7 cellular contexts compared by ENCODE assay signal in the genomic region with DNA sequence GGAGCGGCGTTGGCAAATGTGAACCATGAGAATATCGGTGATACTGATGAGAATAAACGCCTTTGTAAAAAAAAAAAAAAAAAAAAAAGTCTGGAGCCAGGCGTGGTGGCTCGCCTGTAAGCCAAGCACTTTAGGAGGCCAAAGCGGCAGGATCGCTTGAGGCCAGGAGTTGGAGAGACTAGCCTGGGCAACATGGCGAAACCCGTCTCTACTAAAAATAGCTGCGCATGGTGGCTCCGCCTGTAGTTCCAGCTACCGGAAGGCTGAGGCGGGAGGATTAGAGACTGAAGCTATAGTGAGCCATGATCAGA. TPM values are rescaled to one million over a fixed set of nuclear protein-coding genes. Genes with fewer than 3 reads are reported as not detected.
A peak's percentile ranks its signal among the peaks of the same experiment; 100 is the strongest.
DNase-seq lines count a peak whose midpoint lies in the region; ATAC-seq and TF ChIP-seq lines count a peak whose summit lies in the region.

No MANE protein-coding gene starts in this region.

- peak; percentile 23 for ATAC-seq in GM21717 (IDR thresholded peaks at IDR 0.05; ENCODE audit: unreplicated experiment)
- peak; percentile 20 for ATAC-seq in foreskin keratinocyte
- peak; percentile 62 to 63 for ATAC-seq in gastrocnemius medialis
- no peak for ATAC-seq in GM18517 (IDR thresholded peaks at IDR 0.05; ENCODE audit: unreplicated experiment)

- H3K36me3 ChIP-seq in SK-N-SH (replicated peaks in 1 of 2; ENCODE audit: control insufficient read depth in 1 of 2, insufficient read depth in 2 of 2, low read length in 1 of 2) (peaks cover 28 to 42% of the 10 kb centered on the region in 2 experiments), gastrocnemius medialis (peaks cover 0 to under 1% of the 10 kb centered on the region in 2 donors)

- CTCF ChIA-PET in SK-N-SH (lab: Yijun Ruan, JAX): interaction anchor here (1.2 to 1.6 kb wide), 2 partner anchors 64 to 163 kb away, joined by 3 to 6 read pairs; no protein-coding TSS in a partner anchor

- H4K20me1 ChIP-seq in SK-N-SH (ENCODE audit: insufficient read depth): no peaks in the 10 kb centered on the region

- peak overlapping the region; percentile 84 for H3K9ac ChIP-seq in SK-N-SH

- H3K4me2 ChIP-seq in SK-N-SH: peak overlapping the region; percentile 60

- H3K4me1 ChIP-seq in SK-N-SH (ENCODE audit: control insufficient read depth in 1 of 2, insufficient read depth in 2 of 2, low read depth in 1 of 2, low read length in 1 of 2) (peaks cover 0 to 11% of the 10 kb centered on the region in 2 experiments; a peak in 2 of 4 replicates), foreskin keratinocyte (peaks cover 4% of the 10 kb centered on the region), gastrocnemius medialis (peaks cover 46 to 47% of the 10 kb centered on the region in 2 donors)

- POLR2A ChIA-PET in SK-N-SH (lab: Yijun Ruan, JAX): interaction anchor here (0.8 to 2.1 kb wide), 4 partner anchors 15 to 739 kb away, joined by 3 to 10 read pairs (median 4); partner anchors contain the start of genes BAG1 and CHMP5

- peaks cover 22% of the 10 kb centered on the region for H3F3A ChIP-seq in SK-N-SH (replicated peaks; ENCODE audit: insufficient read depth)

- in situ Hi-C loops in gastrocnemius medialis (cut with MboI; ENCODE audit: low sequenced_read_pairs in 4 of 4): loop anchor here in 2 of 4 donors (10.0 to 25.0 kb wide), 2 partner anchors 172 to 185 kb away; partner anchors contain the start of gene NOL6 (in 2 of the 2)

- TF ChIP-seq POLR2A in gastrocnemius medialis (IDR thresholded peaks at IDR 0.05): no peak

- H2AFZ ChIP-seq in SK-N-SH (ENCODE audit: low read depth): peak overlapping the region; percentile 67

- peaks cover 45% of the 10 kb centered on the region for H3K79me2 ChIP-seq in SK-N-SH (ENCODE audit: insufficient read depth)

- peak overlapping the region; percentile 94 to 98 for H3K27ac ChIP-seq in SK-N-SH (ENCODE audit: low read depth in 2 of 2, low read length in 1 of 2)
- peak overlapping the region; percentile 92 for H3K27ac ChIP-seq in foreskin keratinocyte
- peak overlapping the region; percentile 93 to 100 (median 94) for H3K27ac ChIP-seq in gastrocnemius medialis

- no peak for DNase-seq in SK-N-SH
- no peak for DNase-seq in foreskin keratinocyte
- no peak for DNase-seq in gastrocnemius medialis
- DNase-seq in AG08396 (ENCODE audit: low spot score): no peak
- no peak for DNase-seq in NCI-H1417 treated with DMSO at 0.1 percent for 48 hours (lab: John Stamatoyannopoulos, UW)

- H3K9me3 ChIP-seq in SK-N-SH (no peaks in the 10 kb centered on the region), gastrocnemius medialis (no peaks in the 10 kb centered on the region)

- 1% methylated on average over 14 of the region's 14 CpGs for WGBS in SK-N-SH (ENCODE audit: low lambda C conversion rate)

- TF ChIP-seq EP300 in SK-N-SH (IDR thresholded peaks at IDR 0.05; ENCODE audit: borderline replicate concordance in 1 of 2, low read depth in 1 of 2, low read length in 1 of 2): no peak

- H3K4me3 ChIP-seq in SK-N-SH (ENCODE audit: low read depth in 2 of 2, low read length in 1 of 2) (peak overlapping the region; percentile 80 to 83), gastrocnemius medialis (peak overlapping the region; percentile 69 to 90 (median 76))

- H3K9me2 ChIP-seq in SK-N-SH: no peaks in the 10 kb centered on the region

- H3K27me3 ChIP-seq in SK-N-SH (ENCODE audit: insufficient read depth): no peaks in the 10 kb centered on the region
- H3K27me3 ChIP-seq in foreskin keratinocyte: no peaks in the 10 kb centered on the region
- no peaks in the 10 kb centered on the region for H3K27me3 ChIP-seq in gastrocnemius medialis

- TF ChIP-seq RAD21 in SK-N-SH (IDR thresholded peaks at IDR 0.05; ENCODE audit: low read length): no peak

- TF ChIP-seq CTCF in SK-N-SH (IDR thresholded peaks at IDR 0.05) (no peak), foreskin keratinocyte (conservative IDR thresholded peaks at IDR 0.05) (no peak), gastrocnemius medialis (IDR thresholded peaks at IDR 0.05 in 4 of 5, conservative IDR thresholded peaks at IDR 0.05 in 1 of 5) (no peak)

- intact Hi-C loops in gastrocnemius medialis (cut with DNase I; ENCODE audit: low total_unique reads): loop anchor here (1.0 to 10.0 kb wide), 6 partner anchors 25 to 177 kb away; partner anchors contain the start of genes AQP7 and CHMP5

TF ChIP-seq in SK-N-SH, 30 proteins besides CTCF, POLR2A, EP300 and RAD21:
- TF ChIP-seq YY1 (IDR thresholded peaks at IDR 0.05; ENCODE audit: low read depth) (peak; percentile 83), RXRA (IDR thresholded peaks at IDR 0.05; ENCODE audit: borderline replicate concordance, low read depth) (no peak)

RNA-seq across cellular contexts. Expression of gene NFX1, which starts 0.4 kb away (rescaled TPM):
- 19.6 and 27.6 TPM in 2 replicates for polyA plus RNA-seq in SK-N-SH (2012; rRNA removed)
- polyA plus RNA-seq in SK-N-SH (2012; cell fraction: cytosol; rRNA removed): 17.3 and 18.6 TPM in 2 replicates
- polyA plus RNA-seq in SK-N-SH (2012; cell fraction: nucleus; rRNA removed): 30.8 and 45.4 TPM in 2 replicates
- total RNA-seq in foreskin keratinocyte: 27.5 and 27.9 TPM in 2 replicates
- polyA plus RNA-seq in foreskin keratinocyte: 9.7 and 11.8 TPM in 2 replicates
- 10 to 100 TPM; 29.8 to 52.0 (median 40.6) TPM for total RNA-seq in gastrocnemius medialis

RNA-seq across cellular contexts. Expression of gene CHMP5, which starts 25.0 kb away (rescaled TPM):
- polyA plus RNA-seq in SK-N-SH (2012; rRNA removed) (88.3 and 112 TPM in 2 replicates), foreskin keratinocyte (77.4 and 77.7 TPM in 2 replicates)
- 142 and 205 TPM in 2 replicates for polyA plus RNA-seq in SK-N-SH (2012; cell fraction: cytosol; rRNA removed)
- 32.2 and 59.9 TPM in 2 replicates for polyA plus RNA-seq in SK-N-SH (2012; cell fraction: nucleus; rRNA removed)
- total RNA-seq in foreskin keratinocyte (86.7 and 94.8 TPM in 2 replicates), gastrocnemius medialis (10 to 100 TPM; 42.8 to 50.7 (median 47.8) TPM)

RNA-seq across cellular contexts. Expression of gene BAG1, which starts 25.4 kb away (rescaled TPM):
- polyA plus RNA-seq in SK-N-SH (2012; rRNA removed) (40.0 and 49.9 TPM in 2 replicates), foreskin keratinocyte (32.5 and 40.6 TPM in 2 replicates)
- polyA plus RNA-seq in SK-N-SH (2012; cell fraction: cytosol; rRNA removed): 53.2 and 62.9 TPM in 2 replicates
- 21.4 and 31.7 TPM in 2 replicates for polyA plus RNA-seq in SK-N-SH (2012; cell fraction: nucleus; rRNA removed)
- total RNA-seq in foreskin keratinocyte (29.6 and 33.5 TPM in 2 replicates), gastrocnemius medialis (100 to 1,000 TPM in 3 of 4 donors, 10 to 100 TPM in 1; 81.5 to 244 (median 158) TPM)

RNA-seq across cellular contexts. Expression of gene SPINK4, which starts 49.9 kb away (rescaled TPM):
- polyA plus RNA-seq in SK-N-SH (2012; rRNA removed): not detected in 2 replicates
- polyA plus RNA-seq in SK-N-SH (2012; cell fraction: cytosol; rRNA removed): 0.14 and 0.16 TPM in 2 replicates
- polyA plus RNA-seq in SK-N-SH (2012; cell fraction: nucleus; rRNA removed): not detected in 2 replicates
- total RNA-seq in foreskin keratinocyte: not detected in 2 replicates
- polyA plus RNA-seq in foreskin keratinocyte: not detected in 2 replicates
- not detected for total RNA-seq in gastrocnemius medialis
